ENCODE assay signal across 29 cellular contexts in the genomic region with DNA sequence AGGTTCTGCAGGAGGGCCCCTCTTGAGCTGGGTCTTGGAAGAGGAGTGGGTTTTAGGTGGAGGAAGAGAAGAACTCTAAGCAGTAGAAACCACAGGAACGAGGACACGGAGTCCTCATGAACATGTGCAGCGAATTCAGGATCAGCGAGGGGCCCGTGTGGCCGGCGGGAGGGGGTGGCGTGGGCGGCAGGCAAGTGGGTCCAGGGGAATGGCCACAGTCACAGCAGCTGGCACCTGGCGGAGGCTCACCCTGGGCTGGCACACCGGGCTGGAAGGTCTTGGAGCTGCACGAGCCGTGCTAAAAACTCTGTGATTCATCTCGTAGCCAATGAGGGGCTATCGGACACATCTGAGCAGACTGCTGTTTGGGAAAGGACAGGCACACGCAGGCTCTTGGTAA. TPM values are rescaled to one million over a fixed set of nuclear protein-coding genes. Genes with fewer than 3 reads are reported as not detected.
"Had no signal": no experiment of that assay in that cellular context is flagged by ENCODE, and none has a peak within 500 bp of the region (broad histone marks: within the 10 kb centered on the region; RNA-seq: fewer than 3 reads in every experiment).

No MANE protein-coding gene starts in this region.

- H3K27ac Mint-ChIP-seq: dendritic cell treated with granulocyte-macrophage colony-stimulating factor and Interleukin-4, amounts not matched to agents 40 ng/mL and 50 ng/mL, for 4 days; effector memory CD8-positive, alpha-beta T cell; endodermal cell; mesothelial cell of epicardium; naive B cell had no signal

- H3K4me3 ChIP-seq: colonic mucosa, esophagus squamous epithelium, gastrocnemius medialis, heart right ventricle, left lung, lower lobe of right lung, mucosa of descending colon had no signal

- H3K9me3 Mint-ChIP-seq: dendritic cell treated with granulocyte-macrophage colony-stimulating factor and Interleukin-4, amounts not matched to agents 40 ng/mL and 50 ng/mL, for 4 days; effector memory CD8-positive, alpha-beta T cell; endodermal cell; mesothelial cell of epicardium; naive B cell had no signal

- H3K27ac ChIP-seq: colonic mucosa, epithelial cell of prostate, esophagus squamous epithelium, gastrocnemius medialis, heart right ventricle, left lung, lower lobe of right lung had no signal

- H3K36me3 Mint-ChIP-seq: mesothelial cell of epicardium, naive B cell had no signal

- DNase-seq: colonic mucosa; cortex of kidney; effector CD8-positive, alpha-beta T cell; effector memory CD8-positive, alpha-beta T cell; endodermal cell; erythroblast; esophagus squamous epithelium; foreskin fibroblast; foreskin melanocyte; gastrocnemius medialis; glutamatergic neuron; head of caudate nucleus; heart right ventricle; hippocampal formation; left cardiac atrium; left ventricle myocardium superior; lower lobe of right lung; mesenchymal stem cell; mucosa of descending colon; naive B cell had no signal

- H3K9me3 ChIP-seq: colonic mucosa, esophagus squamous epithelium, gastrocnemius medialis, heart right ventricle, left lung, lower lobe of right lung, mucosa of descending colon had no signal

- H3K36me3 ChIP-seq: colonic mucosa, esophagus squamous epithelium, gastrocnemius medialis, heart right ventricle, left lung, lower lobe of right lung had no signal

- H3K27me3 ChIP-seq: colonic mucosa, gastrocnemius medialis had no signal

- FAIRE-seq: endometrium, islet of Langerhans, keratinocyte had no signal

- H3K4me1 Mint-ChIP-seq: endodermal cell had no signal

- ATAC-seq: effector memory CD8-positive, alpha-beta T cell; gastrocnemius medialis; left lung had no signal

- H3K4me3 Mint-ChIP-seq: dendritic cell treated with granulocyte-macrophage colony-stimulating factor and Interleukin-4, amounts not matched to agents 40 ng/mL and 50 ng/mL, for 4 days; effector memory CD8-positive, alpha-beta T cell; endodermal cell; mesothelial cell of epicardium; naive B cell had no signal

- H3K4me1 ChIP-seq: colonic mucosa, gastrocnemius medialis had no signal

RNA-seq across cellular contexts. Expression of a gene that starts 18.0 kb away (rescaled TPM):
- total RNA-seq: colonic mucosa, endodermal cell, left lung, lower lobe of right lung, lung microvascular endothelial cell, mesothelial cell of epicardium, myocyte had no signal
